Comparison of ENCODE assay signal across 20 cellular contexts in genomic region chr17:58277726-58278595, GRCh38. TPM values are rescaled to one million over a fixed set of nuclear protein-coding genes. Genes with fewer than 3 reads are reported as not detected.
DNase-seq lines count a peak whose midpoint lies in the region; ATAC-seq and TF ChIP-seq lines count a peak whose summit lies in the region.
"Had no signal": no experiment of that assay in that cellular context is flagged by ENCODE, and none has a peak within 500 bp of the region (broad histone marks: within the 10 kb centered on the region; RNA-seq: fewer than 3 reads in every experiment).

No MANE protein-coding gene starts in this region.

- POLR2A ChIA-PET in HEK293T (lab: Yijun Ruan, JAX): no interaction called here

- intact Hi-C loops in Right ventricle myocardium inferior (cut with DNase I): no loop called here
- intact Hi-C loops in right cardiac atrium (cut with DNase I): no loop called here

- H3K4me1 ChIP-seq in right cardiac atrium (ENCODE audit: control insufficient read depth, insufficient read depth, low read length) (no peaks in the 10 kb centered on the region), upper lobe of left lung (peaks cover 3 to 21% (median 11%) of the 10 kb centered on the region in 4 donors)

- no peak overlapping the region for H3K4me3 ChIP-seq in right cardiac atrium (ENCODE audit: low read length)
- no peak overlapping the region for H3K4me3 ChIP-seq in upper lobe of left lung
- H3K4me3 ChIP-seq: smooth muscle cell had no signal

- H3K9me3 ChIP-seq in right cardiac atrium (ENCODE audit: control insufficient read depth, low read length) (no peaks in the 10 kb centered on the region), upper lobe of left lung (no peaks in the 10 kb centered on the region)
- H3K9me3 ChIP-seq: heart left ventricle, tibial artery had no signal

- ATAC-seq in Right ventricle myocardium inferior (no peak), right cardiac atrium (no peak), upper lobe of left lung (ENCODE audit: low FRiP score in 2 of 2) (no peak), HG03175 (IDR thresholded peaks at IDR 0.05; ENCODE audit: unreplicated experiment) (no peak)

- peak; percentile 76 for DNase-seq in Right ventricle myocardium inferior (ENCODE audit: missing footprints)
- DNase-seq in right cardiac atrium: no peak
- DNase-seq in HEK293T (ENCODE audit: extremely low spot score): peak; percentile 4
- DNase-seq in mesenteric fat pad (ENCODE audit: low spot score): peak; percentile 87
- peak in 1 of 2 donors; percentile 79 for DNase-seq in upper lobe of left lung
- no peak for DNase-seq in HPDE6-E6E7 (ENCODE audit: extremely low spot score)
- DNase-seq in NCI-H510A treated with DMSO at 0.1 percent for 48 hours (lab: John Stamatoyannopoulos, UW): no peak
- DNase-seq: activated CD4-positive, alpha-beta T cell treated with anti-CD3 and anti-CD28 coated beads for 4 hours; natural killer cell; NCI-H2081; NCI-H345; SHP77; stimulated activated CD4-positive, alpha-beta T cell treated with anti-CD3 and anti-CD28 coated beads, Interleukin-4, amount 100 ng/mL, for 1 hour; tibial artery had no signal

- CTCF ChIA-PET in HEK293T (lab: Yijun Ruan, JAX): interaction anchor here (0.7 kb wide), 1 partner anchor 49 kb away, joined by 3 read pairs; no protein-coding TSS in a partner anchor

- TF ChIP-seq POLR2A in upper lobe of left lung (IDR thresholded peaks at IDR 0.05): no peak

- H3K36me3 ChIP-seq in upper lobe of left lung: no peaks in the 10 kb centered on the region
- H3K36me3 ChIP-seq: heart left ventricle, tibial artery had no signal

- H3K27ac ChIP-seq in right cardiac atrium (ENCODE audit: low read length) (no peak overlapping the region), upper lobe of left lung (peak overlapping the region in 3 of 4 donors; percentile 1 to 53 (median 21))
- H3K27ac ChIP-seq: epithelial cell of prostate, tibial artery had no signal

- no peak for TF ChIP-seq CTCF in upper lobe of left lung (IDR thresholded peaks at IDR 0.05)

- no peak for TF ChIP-seq EP300 in upper lobe of left lung (IDR thresholded peaks at IDR 0.05)

- 88% methylated on average over 36 of the region's 36 CpGs for WGBS in right cardiac atrium
- WGBS in upper lobe of left lung, 2 donors: 66 to 81% methylated on average over 28 to 30 of the region's 36 CpGs

- no peaks in the 10 kb centered on the region for H3K27me3 ChIP-seq in right cardiac atrium (ENCODE audit: control insufficient read depth, insufficient read depth)
- peaks cover 0 to 5% (median 0%) of the 10 kb centered on the region in 4 donors for H3K27me3 ChIP-seq in upper lobe of left lung

TF ChIP-seq in HEK293T, 16 proteins besides CTCF, POLR2A, EP300 and RAD21:
- TF ChIP-seq NFRKB (IDR thresholded peaks at IDR 0.05): no peak
- TF ChIP-seq, protein P1, sequence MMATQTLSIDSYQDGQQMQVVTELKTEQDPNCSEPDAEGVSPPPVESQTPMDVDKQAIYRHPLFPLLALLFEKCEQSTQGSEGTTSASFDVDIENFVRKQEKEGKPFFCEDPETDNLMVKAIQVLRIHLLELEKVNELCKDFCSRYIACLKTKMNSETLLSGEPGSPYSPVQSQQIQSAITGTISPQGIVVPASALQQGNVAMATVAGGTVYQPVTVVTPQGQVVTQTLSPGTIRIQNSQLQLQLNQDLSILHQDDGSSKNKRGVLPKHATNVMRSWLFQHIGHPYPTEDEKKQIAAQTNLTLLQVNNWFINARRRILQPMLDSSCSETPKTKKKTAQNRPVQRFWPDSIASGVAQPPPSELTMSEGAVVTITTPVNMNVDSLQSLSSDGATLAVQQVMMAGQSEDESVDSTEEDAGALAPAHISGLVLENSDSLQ (IDR thresholded peaks at IDR 0.05): no peak
- TF ChIP-seq TARDBP (IDR thresholded peaks at IDR 0.05): no peak
- TF ChIP-seq ZNF384 (IDR thresholded peaks at IDR 0.05): no peak
- TF ChIP-seq CTBP1 (IDR thresholded peaks at IDR 0.05; ENCODE audit: borderline replicate concordance): no peak
- TF ChIP-seq L3MBTL2 (conservative IDR thresholded peaks at IDR 0.05): no peak
- TF ChIP-seq BHLHE40 (IDR thresholded peaks at IDR 0.05; ENCODE audit: borderline replicate concordance): no peak
- TF ChIP-seq LEF1 (IDR thresholded peaks at IDR 0.05; ENCODE audit: borderline replicate concordance): no peak
- TF ChIP-seq ELF4 (IDR thresholded peaks at IDR 0.05): no peak

RNA-seq across cellular contexts. Expression of gene MPO, which starts 2.8 kb away (rescaled TPM):
- total RNA-seq in Right ventricle myocardium inferior (0.08 TPM), right cardiac atrium (under 1 TPM; 0.06 to 0.50 (median 0.23) TPM), mesenteric fat pad (0.35 TPM), upper lobe of left lung (1 to 10 TPM in 4 of 6 donors, under 1 TPM in 2; 0.71 to 4.6 (median 1.0) TPM)
- 0.07 TPM for polyA plus RNA-seq in right cardiac atrium
- total RNA-seq: mesothelial cell of epicardium, smooth muscle cell had no signal

RNA-seq across cellular contexts. Expression of gene LPO, which starts 39.6 kb away (rescaled TPM):
- total RNA-seq in Right ventricle myocardium inferior: not detected
- total RNA-seq in right cardiac atrium: not detected
- 0.29 TPM for polyA plus RNA-seq in right cardiac atrium
- total RNA-seq in mesenteric fat pad: not detected
- not detected for total RNA-seq in upper lobe of left lung
- total RNA-seq: heart left ventricle, left colon, natural killer cell had no signal
- polyA plus RNA-seq: heart left ventricle had no signal

RNA-seq across cellular contexts. Expression of gene TSPOAP1, which starts 50.6 kb away (rescaled TPM):
- total RNA-seq in Right ventricle myocardium inferior (12.1 TPM), right cardiac atrium (10 to 100 TPM in 3 of 4 donors, 1 to 10 TPM in 1; 7.0 to 21.5 (median 19.2) TPM), mesenteric fat pad (1.3 TPM), upper lobe of left lung (10 to 100 TPM; 14.0 to 50.3 (median 24.1) TPM)
- polyA plus RNA-seq in right cardiac atrium: 13.0 TPM

RNA-seq across cellular contexts. Expression of gene MKS1, which starts 58.9 kb away (rescaled TPM):
- total RNA-seq in Right ventricle myocardium inferior: 7.7 TPM
- 10 to 100 TPM in 1 of 4 donors, 1 to 10 TPM in 3; 5.6 to 11.4 (median 7.2) TPM for total RNA-seq in right cardiac atrium
- 5.9 TPM for polyA plus RNA-seq in right cardiac atrium
- 9.6 TPM for total RNA-seq in mesenteric fat pad
- total RNA-seq in upper lobe of left lung: 10 to 100 TPM; 11.7 to 44.0 (median 15.0) TPM

Comparison
In these comparisons a context has a peak if more than half of its experiments do, and no peak if none do; other contexts are left out.
1. DNase-seq: peak in Right ventricle myocardium inferior (single experiment), HEK293T (single experiment) and mesenteric fat pad (single experiment); none in right cardiac atrium (0 of 3), HPDE6-E6E7 (single experiment) and NCI-H510A treated with DMSO at 0.1 percent for 48 hours (single experiment).